1 cellular context compared by ENCODE assay signal in the genomic region with DNA sequence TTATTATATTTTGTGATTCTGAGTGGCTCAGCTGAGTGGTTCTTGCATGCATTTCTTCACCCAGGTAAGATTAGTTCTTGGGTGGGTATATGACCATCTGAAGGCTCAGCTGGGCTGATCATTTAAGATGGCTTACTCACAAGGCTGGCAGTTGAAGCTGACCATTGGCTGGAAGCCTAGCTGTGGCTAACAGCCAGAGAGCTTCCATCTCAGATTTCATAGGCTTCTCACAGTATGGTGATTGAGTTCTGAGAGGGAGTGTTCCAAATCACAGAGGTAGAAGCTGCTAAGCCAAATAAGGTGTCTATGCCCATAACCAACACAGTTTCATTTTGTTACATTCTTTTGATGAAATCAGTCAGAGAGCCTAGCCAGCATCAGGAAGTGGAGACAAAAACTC.
TF ChIP-seq lines count a peak whose summit lies in the region.

No MANE protein-coding gene starts in this region.

TF ChIP-seq in WTC11, 78 proteins besides CTCF, POLR2A, EP300 and RAD21 (continued from another document):
- TF ChIP-seq, protein P1, sequence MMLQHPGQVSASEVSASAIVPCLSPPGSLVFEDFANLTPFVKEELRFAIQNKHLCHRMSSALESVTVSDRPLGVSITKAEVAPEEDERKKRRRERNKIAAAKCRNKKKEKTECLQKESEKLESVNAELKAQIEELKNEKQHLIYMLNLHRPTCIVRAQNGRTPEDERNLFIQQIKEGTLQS (CRISPR knock-in tag; conservative IDR thresholded peaks at IDR 0.05), result no peak
- TF ChIP-seq, protein P2, sequence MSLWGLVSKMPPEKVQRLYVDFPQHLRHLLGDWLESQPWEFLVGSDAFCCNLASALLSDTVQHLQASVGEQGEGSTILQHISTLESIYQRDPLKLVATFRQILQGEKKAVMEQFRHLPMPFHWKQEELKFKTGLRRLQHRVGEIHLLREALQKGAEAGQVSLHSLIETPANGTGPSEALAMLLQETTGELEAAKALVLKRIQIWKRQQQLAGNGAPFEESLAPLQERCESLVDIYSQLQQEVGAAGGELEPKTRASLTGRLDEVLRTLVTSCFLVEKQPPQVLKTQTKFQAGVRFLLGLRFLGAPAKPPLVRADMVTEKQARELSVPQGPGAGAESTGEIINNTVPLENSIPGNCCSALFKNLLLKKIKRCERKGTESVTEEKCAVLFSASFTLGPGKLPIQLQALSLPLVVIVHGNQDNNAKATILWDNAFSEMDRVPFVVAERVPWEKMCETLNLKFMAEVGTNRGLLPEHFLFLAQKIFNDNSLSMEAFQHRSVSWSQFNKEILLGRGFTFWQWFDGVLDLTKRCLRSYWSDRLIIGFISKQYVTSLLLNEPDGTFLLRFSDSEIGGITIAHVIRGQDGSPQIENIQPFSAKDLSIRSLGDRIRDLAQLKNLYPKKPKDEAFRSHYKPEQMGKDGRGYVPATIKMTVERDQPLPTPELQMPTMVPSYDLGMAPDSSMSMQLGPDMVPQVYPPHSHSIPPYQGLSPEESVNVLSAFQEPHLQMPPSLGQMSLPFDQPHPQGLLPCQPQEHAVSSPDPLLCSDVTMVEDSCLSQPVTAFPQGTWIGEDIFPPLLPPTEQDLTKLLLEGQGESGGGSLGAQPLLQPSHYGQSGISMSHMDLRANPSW (CRISPR knock-in tag; conservative IDR thresholded peaks at IDR 0.05; ENCODE audit: low read depth), result no peak
- TF ChIP-seq FOXP4 (CRISPR knock-in tag; IDR thresholded peaks at IDR 0.05) (no peak), ZNF416 (CRISPR knock-in tag; IDR thresholded peaks at IDR 0.05) (no peak), SP1 (CRISPR knock-in tag; conservative IDR thresholded peaks at IDR 0.05) (no peak), SOX15 (CRISPR knock-in tag; IDR thresholded peaks at IDR 0.05) (no peak)
- TF ChIP-seq, protein P3, sequence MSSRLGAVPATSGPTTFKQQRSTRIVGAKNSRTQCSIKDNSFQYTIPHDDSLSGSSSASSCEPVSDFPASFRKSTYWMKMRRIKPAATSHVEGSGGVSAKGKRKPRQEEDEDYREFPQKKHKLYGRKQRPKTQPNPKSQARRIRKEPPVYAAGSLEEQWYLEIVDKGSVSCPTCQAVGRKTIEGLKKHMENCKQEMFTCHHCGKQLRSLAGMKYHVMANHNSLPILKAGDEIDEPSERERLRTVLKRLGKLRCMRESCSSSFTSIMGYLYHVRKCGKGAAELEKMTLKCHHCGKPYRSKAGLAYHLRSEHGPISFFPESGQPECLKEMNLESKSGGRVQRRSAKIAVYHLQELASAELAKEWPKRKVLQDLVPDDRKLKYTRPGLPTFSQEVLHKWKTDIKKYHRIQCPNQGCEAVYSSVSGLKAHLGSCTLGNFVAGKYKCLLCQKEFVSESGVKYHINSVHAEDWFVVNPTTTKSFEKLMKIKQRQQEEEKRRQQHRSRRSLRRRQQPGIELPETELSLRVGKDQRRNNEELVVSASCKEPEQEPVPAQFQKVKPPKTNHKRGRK (CRISPR knock-in tag; IDR thresholded peaks at IDR 0.05; ENCODE audit: borderline replicate concordance), result no peak
